8 cellular contexts compared by ENCODE assay signal in genomic region chr10:44978570-44979280, GRCh38. TPM values are rescaled to one million over a fixed set of nuclear protein-coding genes. Genes with fewer than 3 reads are reported as not detected.
DNase-seq lines count a peak whose midpoint lies in the region; ATAC-seq and TF ChIP-seq lines count a peak whose summit lies in the region.

TSS of gene DEPP1 (minus strand) at chr10:44978809. CDS start at chr10:44978030, 779 bp downstream.

- peak; percentile 81 for DNase-seq in activated naive CD4-positive, alpha-beta T cell treated with anti-CD3 and anti-CD28 coated beads for 36 hours
- DNase-seq in activated naive CD4-positive, alpha-beta T cell treated with Interleukin-2 at 50 U/mL for 16 hours, result no peak
- DNase-seq in NAMALWA (ENCODE audit: low spot score), result peak; percentile 61
- peak; percentile 98 for DNase-seq in esophagus muscularis mucosa (ENCODE audit: extremely low spot score)
- peak; percentile 93 to 98 (median 93) for DNase-seq in mucosa of descending colon
- DNase-seq in activated CD8-positive, alpha-beta memory T cell treated with anti-CD3 and anti-CD28 coated beads, Interleukin-2, amount 50 U/mL, for 4 hours, result no peak

- H3K4me1 ChIP-seq in esophagus muscularis mucosa (peaks cover 75 to 100% (median 99%) of the 10 kb centered on the region in 4 donors), mucosa of descending colon (ENCODE audit: low read depth) (peaks cover 39% of the 10 kb centered on the region)

- CTCF ChIA-PET in activated naive CD4-positive, alpha-beta T cell treated with anti-CD3 and anti-CD28 coated beads for 36 hours (lab: Charles Lee), result interaction anchor here (0.6 to 1.3 kb wide), 5 partner anchors 16 to 112 kb away, joined by 3 to 7 read pairs (median 3); no protein-coding TSS in a partner anchor

- peak; percentile 50 for ATAC-seq in SK-N-SH treated with all-trans-retinoic acid at 6 μM for 48 hours
- ATAC-seq in mucosa of descending colon, result peak; percentile 73
- ATAC-seq in HG03457 (IDR thresholded peaks at IDR 0.05; ENCODE audit: unreplicated experiment), result no peak

- no peaks in the 10 kb centered on the region for H3K36me3 Mint-ChIP-seq in activated naive CD4-positive, alpha-beta T cell treated with anti-CD3 and anti-CD28 coated beads for 36 hours (ENCODE audit: low read depth)

- intact Hi-C loops in activated naive CD4-positive, alpha-beta T cell treated with anti-CD3 and anti-CD28 coated beads for 36 hours (cut with micrococcal nuclease), result loop anchor here (10.0 kb wide), 1 partner anchor 64 kb away; the partner anchor contains the start of gene TMEM72
- intact Hi-C loops in esophagus muscularis mucosa (cut with DNase I), result loop anchor here (10.0 kb wide), 1 partner anchor 104 kb away; no protein-coding TSS in a partner anchor
- intact Hi-C loops in mucosa of descending colon (cut with DNase I, micrococcal nuclease), result loop anchor here in 1 of 2 donors (2.0 kb wide), 1 partner anchor 68 kb away; the partner anchor contains the start of gene TMEM72

- peak within 1 kb of the TSS; percentile 88 to 92 (median 90) for H3K27ac ChIP-seq in esophagus muscularis mucosa (replicated peaks in 1 of 4)

- H3K4me1 Mint-ChIP-seq in activated naive CD4-positive, alpha-beta T cell treated with anti-CD3 and anti-CD28 coated beads for 36 hours (ENCODE audit: low read depth), result peaks cover 15% of the 10 kb centered on the region

- peak within 1 kb of the TSS; percentile 57 to 80 (median 62) for H3K4me3 ChIP-seq in esophagus muscularis mucosa
- peak within 1 kb of the TSS; percentile 19 for H3K4me3 ChIP-seq in mucosa of descending colon

- H3K27me3 ChIP-seq in esophagus muscularis mucosa, result no peaks in the 10 kb centered on the region

- peak within 1 kb of the TSS; percentile 69 for H3K4me3 Mint-ChIP-seq in activated naive CD4-positive, alpha-beta T cell treated with anti-CD3 and anti-CD28 coated beads for 36 hours

- 75% methylated on average over 2 of the region's 12 CpGs for WGBS in esophagus muscularis mucosa

- H3K36me3 ChIP-seq in esophagus muscularis mucosa, result peaks cover 0 to 36% (median 14%) of the 10 kb centered on the region in 4 donors
- H3K36me3 ChIP-seq in mucosa of descending colon (ENCODE audit: low read depth), result no peaks in the 10 kb centered on the region

- peak within 1 kb of the TSS; percentile 53 for H3K27ac Mint-ChIP-seq in activated naive CD4-positive, alpha-beta T cell treated with anti-CD3 and anti-CD28 coated beads for 36 hours

- peak; percentile 100 for TF ChIP-seq POLR2A in esophagus muscularis mucosa (IDR thresholded peaks at IDR 0.05; ENCODE audit: low read depth)

- TF ChIP-seq CTCF in esophagus muscularis mucosa (IDR thresholded peaks at IDR 0.05) (peak in 2 of 3 experiments; percentile 24 to 34), mucosa of descending colon (IDR thresholded peaks at IDR 0.05) (no peak)

- no peaks in the 10 kb centered on the region for H3K9me3 Mint-ChIP-seq in activated naive CD4-positive, alpha-beta T cell treated with anti-CD3 and anti-CD28 coated beads for 36 hours

- TF ChIP-seq EP300 in esophagus muscularis mucosa (IDR thresholded peaks at IDR 0.05), result peak; percentile 76

- no peaks in the 10 kb centered on the region for H3K9me3 ChIP-seq in esophagus muscularis mucosa
- H3K9me3 ChIP-seq in mucosa of descending colon, result no peaks in the 10 kb centered on the region

- H3K27me3 Mint-ChIP-seq in activated naive CD4-positive, alpha-beta T cell treated with anti-CD3 and anti-CD28 coated beads for 36 hours (ENCODE audit: low read depth), result no peaks in the 10 kb centered on the region

TF ChIP-seq in SK-N-SH treated with all-trans-retinoic acid at 6 μM for 48 hours, 23 proteins besides CTCF, POLR2A, EP300 and RAD21:
- TF ChIP-seq PATZ1 (CRISPR knock-in tag; IDR thresholded peaks at IDR 0.05; ENCODE audit: borderline replicate concordance) (0 out of 2 replicates have a peak, but pooled peaks have one; percentile 47), ISL1 (CRISPR knock-in tag; IDR thresholded peaks at IDR 0.05) (peak; percentile 13; the same call in 1 of the 2 replicates), ZFP3 (CRISPR knock-in tag; IDR thresholded peaks at IDR 0.05) (no peak), PPARA (CRISPR knock-in tag; IDR thresholded peaks at IDR 0.05; ENCODE audit: borderline replicate concordance) (no peak), CREB5 (CRISPR knock-in tag; IDR thresholded peaks at IDR 0.05; ENCODE audit: low read depth) (no peak), CSDC2 (CRISPR knock-in tag; IDR thresholded peaks at IDR 0.05) (no peak)

RNA-seq across cellular contexts. Expression of gene DEPP1, which starts in this region (rescaled TPM):
- 1 to 10 TPM; 2.4 to 3.2 TPM for total RNA-seq in activated naive CD4-positive, alpha-beta T cell treated with anti-CD3 and anti-CD28 coated beads for 36 hours
- total RNA-seq in esophagus muscularis mucosa, result 100 to 1,000 TPM in 2 of 4 donors, 10 to 100 TPM in 2; 32.0 to 413 (median 126) TPM
- total RNA-seq in mucosa of descending colon, result 10 to 100 TPM; 14.8 to 19.0 (median 18.1) TPM

Comparison
In these comparisons a context has a peak if more than half of its experiments do, and no peak if none do; other contexts are left out.
1. DNase-seq: peak in activated naive CD4-positive, alpha-beta T cell treated with anti-CD3 and anti-CD28 coated beads for 36 hours (single experiment), NAMALWA (single experiment), esophagus muscularis mucosa (single experiment) and mucosa of descending colon (3 of 3); none in activated naive CD4-positive, alpha-beta T cell treated with Interleukin-2 at 50 U/mL for 16 hours (single experiment) and activated CD8-positive, alpha-beta memory T cell treated with anti-CD3 and anti-CD28 coated beads, Interleukin-2, amount 50 U/mL, for 4 hours (single experiment).